In genomic region chr22:50529416-50530279, GRCh38 we compare ENCODE assay signal across 8 cellular contexts. TPM values are rescaled to one million over a fixed set of nuclear protein-coding genes. Genes with fewer than 3 reads are reported as not detected.
DNase-seq lines count a peak whose midpoint lies in the region; ATAC-seq and TF ChIP-seq lines count a peak whose summit lies in the region.

Gene TYMP (minus strand): TSS chr22:50530012. CDS start chr22:50529709, 303 bp downstream.

- peak within 1 kb of the TSS; percentile 92 for H3K4me3 Mint-ChIP-seq in activated B cell treated with CpG ODN at 0.5 μM for 24 hours
- peak within 1 kb of the TSS; percentile 97 for H3K4me3 Mint-ChIP-seq in dendritic cell treated with granulocyte-macrophage colony-stimulating factor and Interleukin-4, amounts not matched to agents 40 ng/mL and 50 ng/mL, for 4 days
- peak within 1 kb of the TSS; percentile 93 for H3K4me3 Mint-ChIP-seq in stimulated activated effector memory CD8-positive, alpha-beta T cell treated with anti-CD3 and anti-CD28 coated beads, Interleukin-12 subunit alpha, Interleukin-12 subunit beta, amount 100 ng/mL, for 72 hours

- intact Hi-C loops in activated B cell treated with CpG ODN at 0.5 μM for 24 hours (cut with micrococcal nuclease) = loop anchor here (2.0 to 5.0 kb wide), 3 partner anchors 55 to 602 kb away; partner anchors contain the start of gene SBF1
- intact Hi-C loops in dendritic cell treated with granulocyte-macrophage colony-stimulating factor and Interleukin-4, amounts not matched to agents 40 ng/mL and 50 ng/mL, for 4 days (cut with micrococcal nuclease) = loop anchor here (1.0 to 5.0 kb wide), 3 partner anchors 10 to 93 kb away; partner anchors contain the start of gene CHKB

- POLR2A ChIA-PET in activated B cell treated with CpG ODN at 0.5 μM for 24 hours (lab: Charles Lee) = interaction anchor here (0.5 to 13.6 kb wide), 13 partner anchors 16 to 339 kb away, joined by 3 to 946 read pairs (median 5); partner anchors contain the start of genes ARSA, CHKB, KLHDC7B and LMF2

- DNase-seq in DMS53 (lab: John Stamatoyannopoulos, UW) (peak; percentile 76), activated B cell treated with CpG ODN at 0.5 μM for 24 hours (peak; percentile 83), medulla oblongata (ENCODE audit: extremely low spot score) (peak; percentile 25), HT-29 (ENCODE audit: low spot score) (no peak)
- peak; percentile 71 to 90 for DNase-seq in stimulated activated effector memory CD8-positive, alpha-beta T cell treated with anti-CD3 and anti-CD28 coated beads, Interleukin-12 subunit alpha, Interleukin-12 subunit beta, amount 100 ng/mL, for 72 hours (ENCODE audit: low spot score in 2 of 2)

- TF ChIP-seq CTCF in activated B cell treated with CpG ODN at 0.5 μM for 24 hours (IDR thresholded peaks at IDR 0.05) = no peak

- CTCF ChIA-PET in activated B cell treated with CpG ODN at 0.5 μM for 24 hours (lab: Charles Lee) = interaction anchor here (0.7 to 0.9 kb wide), 3 partner anchors 9 to 92 kb away, joined by 3 to 4 read pairs (median 4); no protein-coding TSS in a partner anchor

- H3K9me3 Mint-ChIP-seq in activated B cell treated with CpG ODN at 0.5 μM for 24 hours = no peaks in the 10 kb centered on the region
- no peaks in the 10 kb centered on the region for H3K9me3 Mint-ChIP-seq in dendritic cell treated with granulocyte-macrophage colony-stimulating factor and Interleukin-4, amounts not matched to agents 40 ng/mL and 50 ng/mL, for 4 days
- no peaks in the 10 kb centered on the region for H3K9me3 Mint-ChIP-seq in stimulated activated effector memory CD8-positive, alpha-beta T cell treated with anti-CD3 and anti-CD28 coated beads, Interleukin-12 subunit alpha, Interleukin-12 subunit beta, amount 100 ng/mL, for 72 hours

- no peaks in the 10 kb centered on the region for H3K27me3 Mint-ChIP-seq in activated B cell treated with CpG ODN at 0.5 μM for 24 hours
- no peaks in the 10 kb centered on the region for H3K27me3 Mint-ChIP-seq in dendritic cell treated with granulocyte-macrophage colony-stimulating factor and Interleukin-4, amounts not matched to agents 40 ng/mL and 50 ng/mL, for 4 days

- H3K36me3 Mint-ChIP-seq in activated B cell treated with CpG ODN at 0.5 μM for 24 hours (ENCODE audit: low read depth) = peaks cover 15% of the 10 kb centered on the region
- H3K36me3 Mint-ChIP-seq in dendritic cell treated with granulocyte-macrophage colony-stimulating factor and Interleukin-4, amounts not matched to agents 40 ng/mL and 50 ng/mL, for 4 days (ENCODE audit: low read depth) = peaks cover 75% of the 10 kb centered on the region
- H3K36me3 Mint-ChIP-seq in stimulated activated effector memory CD8-positive, alpha-beta T cell treated with anti-CD3 and anti-CD28 coated beads, Interleukin-12 subunit alpha, Interleukin-12 subunit beta, amount 100 ng/mL, for 72 hours = peaks cover 41% of the 10 kb centered on the region

- ATAC-seq in HG02840 (IDR thresholded peaks at IDR 0.05; ENCODE audit: low FRiP score, unreplicated experiment) (peak; percentile 11), activated B cell treated with CpG ODN at 0.5 μM for 24 hours (ENCODE audit: low read depth) (peak; percentile 18), GM18873 (IDR thresholded peaks at IDR 0.05; ENCODE audit: low FRiP score, unreplicated experiment) (no peak)
- ATAC-seq in stimulated activated effector memory CD8-positive, alpha-beta T cell treated with anti-CD3 and anti-CD28 coated beads, Interleukin-12 subunit alpha, Interleukin-12 subunit beta, amount 100 ng/mL, for 72 hours = peak; percentile 29

- H3K27ac Mint-ChIP-seq in activated B cell treated with CpG ODN at 0.5 μM for 24 hours = peak within 1 kb of the TSS; percentile 99
- peak within 1 kb of the TSS; percentile 95 for H3K27ac Mint-ChIP-seq in dendritic cell treated with granulocyte-macrophage colony-stimulating factor and Interleukin-4, amounts not matched to agents 40 ng/mL and 50 ng/mL, for 4 days
- peak within 1 kb of the TSS; percentile 100 for H3K27ac Mint-ChIP-seq in stimulated activated effector memory CD8-positive, alpha-beta T cell treated with anti-CD3 and anti-CD28 coated beads, Interleukin-12 subunit alpha, Interleukin-12 subunit beta, amount 100 ng/mL, for 72 hours

- peaks cover 52% of the 10 kb centered on the region for H3K4me1 Mint-ChIP-seq in activated B cell treated with CpG ODN at 0.5 μM for 24 hours
- H3K4me1 Mint-ChIP-seq in dendritic cell treated with granulocyte-macrophage colony-stimulating factor and Interleukin-4, amounts not matched to agents 40 ng/mL and 50 ng/mL, for 4 days (ENCODE audit: low read depth) = peaks cover 58% of the 10 kb centered on the region
- peaks cover 43% of the 10 kb centered on the region for H3K4me1 Mint-ChIP-seq in stimulated activated effector memory CD8-positive, alpha-beta T cell treated with anti-CD3 and anti-CD28 coated beads, Interleukin-12 subunit alpha, Interleukin-12 subunit beta, amount 100 ng/mL, for 72 hours

RNA-seq across cellular contexts. Expression of gene TYMP, which starts in this region (rescaled TPM):
- total RNA-seq in activated B cell treated with CpG ODN at 0.5 μM for 24 hours = 91.8 and 92.9 TPM in 2 replicates
- 6.9 and 7.4 TPM in 2 replicates for total RNA-seq in HT-29 (2014; rRNA removed; shearing (Covaris generic))

Comparison
In these comparisons a context has a peak if more than half of its experiments do, and no peak if none do; other contexts are left out.
1. RNA of gene TYMP (total RNA-seq): 91.8 to 92.9 TPM in activated B cell treated with CpG ODN at 0.5 μM for 24 hours; 6.9 to 7.4 TPM in HT-29; every median in the first group is over 10 times any median in the second.
2. Peak in every context shown above with its lines, with median percentiles within 50 percentile points of each other: H3K27ac Mint-ChIP-seq and H3K4me3 Mint-ChIP-seq.